In genomic region chr13:114228176-114228575, GRCh38 we compare ENCODE assay signal across 28 cellular contexts. TPM values are rescaled to one million over a fixed set of nuclear protein-coding genes. Genes with fewer than 3 reads are reported as not detected.
"Had no signal": no experiment of that assay in that cellular context is flagged by ENCODE, and none has a peak within 500 bp of the region (broad histone marks: within the 10 kb centered on the region; RNA-seq: fewer than 3 reads in every experiment).

No MANE protein-coding gene starts in this region.

- H3K4me3 Mint-ChIP-seq: activated CD8-positive, alpha-beta T cell treated with anti-CD3 and anti-CD28 coated beads, Interleukin-2, amount 10 ng/mL, durations not matched to agents 7 days and 5 days; activated naive CD8-positive, alpha-beta T cell treated with anti-CD3 and anti-CD28 coated beads, Interleukin-2, amount 10 ng/mL, durations not matched to agents 7 days and 5 days had no signal

- H3K4me1 ChIP-seq: adrenal gland had no signal

- ATAC-seq: activated CD8-positive, alpha-beta T cell treated with anti-CD3 and anti-CD28 coated beads, Interleukin-2, amount 10 ng/mL, durations not matched to agents 7 days and 5 days had no signal

- H3K4me2 ChIP-seq: SK-N-SH had no signal

- H3K9me3 Mint-ChIP-seq: activated naive CD8-positive, alpha-beta T cell treated with anti-CD3 and anti-CD28 coated beads, Interleukin-2, amount 10 ng/mL, durations not matched to agents 7 days and 5 days had no signal

- H3K36me3 ChIP-seq: adrenal gland, MG63, SJCRH30 had no signal

- DNase-seq: activated CD4-positive, alpha-beta T cell treated with anti-CD3 and anti-CD28 coated beads, Interleukin-2, amount 50 U/mL, for 1 hour; activated CD4-positive, CD25-positive, alpha-beta regulatory T cell; activated CD8-positive, alpha-beta memory T cell treated with anti-CD3 and anti-CD28 coated beads, Interleukin-2, amount 50 U/mL, for 48 hours; activated CD8-positive, alpha-beta T cell treated with anti-CD3 and anti-CD28 coated beads, Interleukin-2, amount 10 ng/mL, durations not matched to agents 7 days and 5 days; activated naive CD4-positive, alpha-beta T cell treated with anti-CD3 and anti-CD28 coated beads, Interleukin-2, amount 50 U/mL, for 16 hours; activated naive CD8-positive, alpha-beta T cell treated with anti-CD3 and anti-CD28 coated beads, Interleukin-2, amount 10 ng/mL, durations not matched to agents 7 days and 5 days; activated T-cell treated with anti-CD3 and anti-CD28 coated beads, Interleukin-2, amount 50 U/mL, for 1 hour; adrenal gland; anterior cingulate cortex; MG63; MV-4-11; NCI-H1092 treated with DMSO at 0.1 percent for 48 hours; NCI-H1417 treated with DMSO at 0.1 percent for 48 hours; NCI-H1694; NCI-H2029; NCI-H2107; NCI-H2171 treated with DMSO at 0.1 percent for 48 hours; NCI-H226; NCI-H526 treated with DMSO at 0.1 percent for 48 hours; NCI-H82; SJCRH30; SK-N-SH; T-helper 1 cell had no signal

- H3K9me2 ChIP-seq: SK-N-SH had no signal

- H3K27me3 Mint-ChIP-seq: activated naive CD8-positive, alpha-beta T cell treated with anti-CD3 and anti-CD28 coated beads, Interleukin-2, amount 10 ng/mL, durations not matched to agents 7 days and 5 days had no signal

- H3K27ac ChIP-seq: adrenal gland, SJCRH30, VCaP had no signal

- H3K4me3 ChIP-seq: adrenal gland, MG63, SJCRH30 had no signal

- H3K27me3 ChIP-seq: MG63, SJCRH30 had no signal

- H3K9me3 ChIP-seq: adrenal gland, MG63, SJCRH30, SK-N-SH had no signal

- H3K27ac Mint-ChIP-seq: activated CD8-positive, alpha-beta T cell treated with anti-CD3 and anti-CD28 coated beads, Interleukin-2, amount 10 ng/mL, durations not matched to agents 7 days and 5 days; activated naive CD8-positive, alpha-beta T cell treated with anti-CD3 and anti-CD28 coated beads, Interleukin-2, amount 10 ng/mL, durations not matched to agents 7 days and 5 days had no signal

- H3K36me3 Mint-ChIP-seq: activated naive CD8-positive, alpha-beta T cell treated with anti-CD3 and anti-CD28 coated beads, Interleukin-2, amount 10 ng/mL, durations not matched to agents 7 days and 5 days had no signal

RNA-seq across cellular contexts. Expression of gene CFAP97D2, which starts 49.1 kb away (rescaled TPM):
- total RNA-seq: activated CD8-positive, alpha-beta T cell treated with anti-CD3 and anti-CD28 coated beads, Interleukin-2, amount 10 ng/mL, durations not matched to agents 7 days and 5 days; adrenal gland; NCI-H460; OCI-LY7; RPMI7951; T-helper 2 cell treated with Interferon-gamma antibody and Interleukin-4, amounts not matched to agents 100 ng/mL and 5 ng/mL, for 36 hours had no signal
- polyA plus RNA-seq: adrenal gland, SK-N-SH had no signal
